Comparison of ENCODE assay signal across 10 cellular contexts in the genomic region with DNA sequence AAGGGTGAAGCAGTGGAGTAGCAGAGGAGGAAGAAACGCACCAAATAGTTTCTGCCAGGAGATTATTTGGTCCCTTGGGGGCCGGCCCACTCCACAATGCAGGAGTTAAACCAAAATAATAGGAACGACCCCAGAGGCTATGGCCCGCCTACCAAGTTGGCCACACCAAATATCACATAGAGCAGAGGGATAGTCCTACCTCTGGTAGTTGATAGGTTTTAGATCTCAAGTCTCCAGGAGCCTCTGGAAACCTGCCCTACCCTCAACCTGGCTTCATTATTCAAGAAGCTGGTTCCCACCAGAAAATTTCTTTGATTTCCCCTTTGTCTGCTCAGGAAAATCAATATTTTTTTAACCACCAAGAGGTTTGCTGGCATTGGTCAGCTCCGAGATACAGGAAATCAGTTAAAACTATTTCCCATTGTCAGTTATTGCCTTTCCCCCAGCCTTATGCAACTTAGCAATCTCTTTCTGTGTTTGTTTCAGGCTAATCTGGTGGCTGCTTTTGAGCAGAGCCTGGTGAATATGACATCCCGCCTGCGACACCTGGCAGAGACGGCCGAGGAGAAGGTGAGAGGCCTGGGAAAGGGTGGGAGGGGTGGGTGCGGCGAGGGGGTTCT. TPM values are rescaled to one million over a fixed set of nuclear protein-coding genes. Genes with fewer than 3 reads are reported as not detected.
DNase-seq lines count a peak whose midpoint lies in the region; ATAC-seq, FAIRE-seq and TF ChIP-seq lines count a peak whose summit lies in the region.
"Had no signal": no experiment of that assay in that cellular context is flagged by ENCODE, and none has a peak within 500 bp of the region (broad histone marks: within the 10 kb centered on the region; RNA-seq: fewer than 3 reads in every experiment).

No MANE protein-coding gene starts in this region.

- POLR2A ChIA-PET in GM12878 (lab: Charles Lee): interaction anchor here (0.6 kb wide), 1 partner anchor 321 kb away, joined by 3 read pairs; no protein-coding TSS in a partner anchor

- H3K27me3 ChIP-seq in GM12878 (replicated peaks in 1 of 2; ENCODE audit: control insufficient read depth in 2 of 2, insufficient read depth in 2 of 2, low read length in 1 of 2): peaks cover 2% of the 10 kb centered on the region in 2 experiments; a peak in 3 of 4 replicates

- TF ChIP-seq RAD21 in GM12878 (IDR thresholded peaks at IDR 0.05; ENCODE audit: insufficient read depth, low read depth, low read length): no peak

- intact Hi-C loops in Right ventricle myocardium superior (cut with DNase I): loop anchor here (2.0 to 5.0 kb wide), 3 partner anchors 85 to 261 kb away; no protein-coding TSS in a partner anchor
- intact Hi-C loops in left ventricle myocardium superior (cut with micrococcal nuclease): loop anchor here (2.0 to 10.0 kb wide), 2 partner anchors 83 to 239 kb away; no protein-coding TSS in a partner anchor
- intact Hi-C loops in GM12878 (cut with micrococcal nuclease; ENCODE audit: unreplicated experiment): loop anchor here (1.0 to 2.0 kb wide), 3 partner anchors 84 to 263 kb away; no protein-coding TSS in a partner anchor

- peaks cover 74% of the 10 kb centered on the region for H3K36me3 Mint-ChIP-seq in osteocyte (ENCODE audit: unreplicated experiment)

- FAIRE-seq in GM12878 (lab: Jason Lieb, UNC): no peak

- TF ChIP-seq CTCF in GM12878 (IDR thresholded peaks at IDR 0.05 in 2 of 3, conservative IDR thresholded peaks at IDR 0.05 in 1 of 3; ENCODE audit: control insufficient read depth in 2 of 3, extremely low read depth in 1 of 3, insufficient read depth in 1 of 3, low read depth in 3 of 3, low read length in 3 of 3) (no peak), osteocyte (IDR thresholded peaks at IDR 0.05) (no peak)

- no peak overlapping the region for H3K4me3 Mint-ChIP-seq in osteocyte (ENCODE audit: unreplicated experiment)
- H3K4me3 Mint-ChIP-seq: activated naive CD4-positive, alpha-beta T cell treated with anti-CD3 and anti-CD28 coated beads, Interleukin-2, amount 50 U/mL, for 24 hours; CD4-positive, CD25-positive, alpha-beta regulatory T cell had no signal

- H3K9ac ChIP-seq in GM12878 (ENCODE audit: control insufficient read depth, insufficient read depth, low read length): no peak overlapping the region

- WGBS in GM12878 (ENCODE audit: insufficient coverage, insufficient replicate concordance, low lambda C conversion rate, missing lambda C conversion rate): 36% methylated on average over 11 of the region's 11 CpGs

- RAD21 ChIA-PET in GM12878 (lab: Charles Lee; ENCODE audit: unreplicated experiment): interaction anchor here (0.7 to 4.9 kb wide), 12 partner anchors 13 to 346 kb away, joined by 3 to 64 read pairs (median 3); no protein-coding TSS in a partner anchor

- CTCF ChIA-PET in GM12878 (lab: Yijun Ruan, JAX): interaction anchor here (0.8 to 15.6 kb wide), 33 partner anchors 8 to 346 kb away, joined by 3 to 332 read pairs (median 3); no protein-coding TSS in a partner anchor

- H3K27ac Mint-ChIP-seq in osteocyte (ENCODE audit: unreplicated experiment): peak overlapping the region; percentile 94
- H3K27ac Mint-ChIP-seq: activated naive CD4-positive, alpha-beta T cell treated with anti-CD3 and anti-CD28 coated beads, Interleukin-2, amount 50 U/mL, for 24 hours; CD4-positive, CD25-positive, alpha-beta regulatory T cell had no signal

- no peak overlapping the region for H3K27ac ChIP-seq in GM12878 (ENCODE audit: control insufficient read depth, insufficient read depth)

- in situ Hi-C loops in GM12878 (cut with MboI): no loop called here

- H3K9me3 ChIP-seq in GM12878 (replicated peaks; ENCODE audit: control insufficient read depth, insufficient read depth, low read length): no peaks in the 10 kb centered on the region

- peak; percentile 1 for ATAC-seq in Right ventricle myocardium superior (ENCODE audit: poor library complexity)
- no peak for ATAC-seq in left ventricle myocardium superior
- ATAC-seq in GM12878: peak; percentile 49

- H3K9me3 Mint-ChIP-seq in osteocyte (ENCODE audit: unreplicated experiment): no peaks in the 10 kb centered on the region
- H3K9me3 Mint-ChIP-seq: activated naive CD4-positive, alpha-beta T cell treated with anti-CD3 and anti-CD28 coated beads, Interleukin-2, amount 50 U/mL, for 24 hours had no signal

- H3K4me1 Mint-ChIP-seq in osteocyte (ENCODE audit: unreplicated experiment): peaks cover 52% of the 10 kb centered on the region
- H3K4me1 Mint-ChIP-seq: activated naive CD4-positive, alpha-beta T cell treated with anti-CD3 and anti-CD28 coated beads, Interleukin-2, amount 50 U/mL, for 24 hours had no signal

- SMC1A ChIA-PET in GM12878 (lab: Charles Lee; ENCODE audit: uncharacterized antibody, unreplicated experiment): interaction anchor here (0.7 to 3.1 kb wide), 9 partner anchors 62 to 263 kb away, joined by 3 to 43 read pairs (median 3); no protein-coding TSS in a partner anchor

- no peaks in the 10 kb centered on the region for H4K20me1 ChIP-seq in GM12878 (ENCODE audit: control insufficient read depth, insufficient read depth)

- no peak overlapping the region for H3K4me3 ChIP-seq in GM12878

- TF ChIP-seq EP300 in GM12878 (IDR thresholded peaks at IDR 0.05; ENCODE audit: borderline replicate concordance in 1 of 2, control insufficient read depth in 1 of 2, low read depth in 2 of 2, low read length in 2 of 2): no peak

- H3K27me3 Mint-ChIP-seq in osteocyte (ENCODE audit: unreplicated experiment): no peaks in the 10 kb centered on the region
- H3K27me3 Mint-ChIP-seq: activated naive CD4-positive, alpha-beta T cell treated with anti-CD3 and anti-CD28 coated beads, Interleukin-2, amount 50 U/mL, for 24 hours had no signal

- H2AFZ ChIP-seq in GM12878 (ENCODE audit: control insufficient read depth, low read depth, low read length): no peak overlapping the region

- TF ChIP-seq POLR2A in GM12878 (IDR thresholded peaks at IDR 0.05; ENCODE audit: low read depth, low read length): no peak

- no peaks in the 10 kb centered on the region for H3K4me1 ChIP-seq in GM12878 (ENCODE audit: control insufficient read depth, insufficient read depth, low read length)

- H3K36me3 ChIP-seq in GM12878 (ENCODE audit: control insufficient read depth in 2 of 2, insufficient read depth in 2 of 2, low read length in 1 of 2): no peaks in the 10 kb centered on the region

- H3K4me2 ChIP-seq in GM12878 (ENCODE audit: control insufficient read depth, insufficient read depth): no peak overlapping the region

- no peak for DNase-seq in Right ventricle myocardium superior
- no peak for DNase-seq in left ventricle myocardium superior
- peak; percentile 64 for DNase-seq in NOMO-1 treated with DMSO at 0.1 percent for 48 hours (lab: John Stamatoyannopoulos, UW; ENCODE audit: unreplicated experiment)
- DNase-seq in GM12878 (ENCODE audit: low read depth, low spot score): no peak
- no peak for DNase-seq in osteocyte (ENCODE audit: extremely low spot score, unreplicated experiment)
- DNase-seq in SKM-1 (lab: John Stamatoyannopoulos, UW; ENCODE audit: unreplicated experiment): no peak
- DNase-seq in stimulated activated CD4-positive, alpha-beta T cell treated with anti-CD3 and anti-CD28 coated beads, Interleukin-4, amount 100 ng/mL, for 24 hours: no peak
- DNase-seq in NCI-H1105 treated with DMSO at 0.1 percent for 48 hours (lab: John Stamatoyannopoulos, UW): no peak

- no peaks in the 10 kb centered on the region for H3K79me2 ChIP-seq in GM12878 (ENCODE audit: control insufficient read depth, insufficient read depth, low read length)

- BruUV-seq in GM12878 (replicated peaks; lab: Mats Ljungman, UMichigan): no TSS peak

TF ChIP-seq in GM12878, 131 proteins besides CTCF, POLR2A, EP300 and RAD21 (continues in another document):
- TF ChIP-seq ZBTB4 (CRISPR knock-in tag; IDR thresholded peaks at IDR 0.05) (no peak), PAX5 (IDR thresholded peaks at IDR 0.05; ENCODE audit: borderline replicate concordance, low read depth, low read length) (no peak)

RNA-seq across cellular contexts. Expression of gene IPO9, which starts 35.5 kb away (rescaled TPM):
- total RNA-seq in Right ventricle myocardium superior (17.2 TPM), left ventricle myocardium superior (22.1 TPM), GM12878 (2014; rRNA removed) (17.8 and 23.6 TPM in 2 replicates), GM12878 (2014; rRNA removed; fragmentation: Illumina TruSeq; extraction: Trizol) (21.4 and 24.0 TPM in 2 replicates), GM12878 (2021) (47.9 and 54.8 TPM in 2 replicates), osteocyte (63.3 and 65.0 TPM in 2 replicates)
- 59.0 and 69.0 TPM in 2 replicates for total RNA-seq in GM12878 (2013; cell fraction: nucleolus; rRNA removed)
- 12.7 TPM for polyA plus RNA-seq in GM12878 (2011; ENCODE audit: low read depth)
- polyA plus RNA-seq in GM12878 (2011; rRNA removed) (51.6 and 58.7 TPM in 2 replicates), GM12878 (2014; fragmentation: Illumina TruSeq; extraction: Trizol) (35.3 and 50.0 TPM in 2 replicates), GM12878 (2014; fragmentation: Nextera tagmentation; extraction: Ambion mirVana) (10 to 100 TPM; 19.1 to 32.9 TPM), GM12878 (2014; rRNA removed) (29.9 and 34.8 TPM in 2 replicates), GM12878 (2016; fragmentation: Nextera tagmentation; extraction: Ambion mirVana) (10 to 100 TPM; 72.4 to 77.3 TPM)
- 40.9 and 55.1 TPM in 2 replicates for polyA plus RNA-seq in GM12878 (2011; cell fraction: cytosol; rRNA removed)
- polyA plus RNA-seq in GM12878 (2011; cell fraction: nucleus; rRNA removed): 62.7 and 64.3 TPM in 2 replicates
- 21.5 and 24.5 TPM in 2 replicates for polyA plus RNA-seq in GM12878 (2012)
- polyA minus RNA-seq in GM12878 (2011; rRNA and poly(A)+ RNA removed): 42.5 and 48.1 TPM in 2 replicates
- 11.9 and 16.6 TPM in 2 replicates for polyA minus RNA-seq in GM12878 (2011; cell fraction: cytosol; rRNA and poly(A)+ RNA removed)
- polyA minus RNA-seq in GM12878 (2011; cell fraction: nucleus; rRNA and poly(A)+ RNA removed): 15.7 and 25.0 TPM in 2 replicates
